15 cellular contexts compared by ENCODE assay signal in the genomic region with DNA sequence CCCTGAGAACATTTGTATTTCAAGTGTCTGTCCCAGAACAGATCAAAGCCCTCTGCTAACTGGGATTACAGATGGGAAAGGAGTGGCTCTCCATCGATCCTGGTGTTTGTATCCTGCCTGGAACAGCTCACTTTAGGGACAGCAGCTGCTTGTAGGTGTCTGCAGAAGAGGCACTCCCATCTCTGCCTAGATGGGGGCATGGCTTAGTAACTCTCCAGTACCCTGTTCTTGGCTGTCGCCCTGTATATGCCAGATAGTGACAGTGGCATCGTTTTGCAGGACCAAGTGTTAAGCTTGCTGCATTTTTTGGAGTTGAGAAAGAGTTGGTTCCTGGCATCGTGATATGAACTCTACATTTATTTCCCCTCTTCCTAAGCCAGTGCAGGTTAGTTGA.
DNase-seq lines count a peak whose midpoint lies in the region; ATAC-seq and TF ChIP-seq lines count a peak whose summit lies in the region.
"Had no signal": no experiment of that assay in that cellular context is flagged by ENCODE, and none has a peak within 500 bp of the region (broad histone marks: within the 10 kb centered on the region; RNA-seq: fewer than 3 reads in every experiment).

No MANE protein-coding gene starts in this region.

- H3K9me3 ChIP-seq in right atrium auricular region: no peaks in the 10 kb centered on the region
- no peaks in the 10 kb centered on the region for H3K9me3 ChIP-seq in gastrocnemius medialis
- H3K9me3 ChIP-seq: neutrophil had no signal

- H3K4me3 ChIP-seq in AG10803 (ENCODE audit: low read length) (peak overlapping the region; percentile 9; the same call in 1 of the 2 replicates), right atrium auricular region (no peak overlapping the region), gastrocnemius medialis (no peak overlapping the region)

- H3K4me1 ChIP-seq in right atrium auricular region: peaks cover 0 to 69% of the 10 kb centered on the region in 2 donors
- H3K4me1 ChIP-seq in gastrocnemius medialis: peaks cover 53 to 55% of the 10 kb centered on the region in 2 donors

- peaks cover 15% of the 10 kb centered on the region for H3K4me1 Mint-ChIP-seq in activated CD4-positive, alpha-beta T cell treated with anti-CD3 and anti-CD28 coated beads, Interleukin-2, amount 10 ng/mL, durations not matched to agents 24 days and 14 days

- H3K36me3 ChIP-seq in right atrium auricular region (no peaks in the 10 kb centered on the region), gastrocnemius medialis (no peaks in the 10 kb centered on the region)
- H3K36me3 ChIP-seq: neutrophil had no signal

- H3K36me3 Mint-ChIP-seq in activated CD4-positive, alpha-beta T cell treated with anti-CD3 and anti-CD28 coated beads, Interleukin-2, amount 10 ng/mL, durations not matched to agents 24 days and 14 days (ENCODE audit: low read depth): no peaks in the 10 kb centered on the region

- no peaks in the 10 kb centered on the region for H3K27me3 ChIP-seq in right atrium auricular region
- no peaks in the 10 kb centered on the region for H3K27me3 ChIP-seq in gastrocnemius medialis

- H3K27me3 Mint-ChIP-seq in activated CD4-positive, alpha-beta T cell treated with anti-CD3 and anti-CD28 coated beads, Interleukin-2, amount 10 ng/mL, durations not matched to agents 24 days and 14 days: peaks cover 32% of the 10 kb centered on the region
- H3K27me3 Mint-ChIP-seq: activated T-helper 17 cell treated with anti-CD3 and anti-CD28 coated beads, Interleukin-2, amount 50 U/mL, for 72 hours had no signal

- no peaks in the 10 kb centered on the region for H3K9me3 Mint-ChIP-seq in activated CD4-positive, alpha-beta T cell treated with anti-CD3 and anti-CD28 coated beads, Interleukin-2, amount 10 ng/mL, durations not matched to agents 24 days and 14 days
- H3K9me3 Mint-ChIP-seq: activated T-helper 17 cell treated with anti-CD3 and anti-CD28 coated beads, Interleukin-2, amount 50 U/mL, for 72 hours had no signal

- no peak for TF ChIP-seq CTCF in AG10803 (conservative IDR thresholded peaks at IDR 0.05; ENCODE audit: low read length)
- no peak for TF ChIP-seq CTCF in right atrium auricular region (IDR thresholded peaks at IDR 0.05)
- no peak for TF ChIP-seq CTCF in gastrocnemius medialis (IDR thresholded peaks at IDR 0.05 in 4 of 5, conservative IDR thresholded peaks at IDR 0.05 in 1 of 5)

- ATAC-seq in gastrocnemius medialis (peak; percentile 5 to 13), HG03039 (IDR thresholded peaks at IDR 0.05; ENCODE audit: unreplicated experiment) (no peak)
- ATAC-seq: activated T-helper 17 cell treated with anti-CD3 and anti-CD28 coated beads, Interleukin-2, amount 50 U/mL, for 72 hours had no signal

- no peak overlapping the region for H3K27ac Mint-ChIP-seq in activated CD4-positive, alpha-beta T cell treated with anti-CD3 and anti-CD28 coated beads, Interleukin-2, amount 10 ng/mL, durations not matched to agents 24 days and 14 days
- H3K27ac Mint-ChIP-seq: activated T-helper 17 cell treated with anti-CD3 and anti-CD28 coated beads, Interleukin-2, amount 50 U/mL, for 72 hours; B cell had no signal

- DNase-seq in AG10803 (ENCODE audit: low read depth) (no peak), SW480 (ENCODE audit: low spot score) (peak; percentile 36), right atrium auricular region (ENCODE audit: low spot score) (no peak), gastrocnemius medialis (no peak), AG08396 (ENCODE audit: low spot score) (no peak)
- no peak for DNase-seq in activated CD8-positive, alpha-beta memory T cell treated with anti-CD3 and anti-CD28 coated beads, Interleukin-2, amount 50 U/mL, for 48 hours
- no peak for DNase-seq in activated CD4-positive, alpha-beta T cell treated with anti-CD3 and anti-CD28 coated beads, Interleukin-2, amount 10 ng/mL, durations not matched to agents 24 days and 14 days
- DNase-seq: activated CD4-positive, alpha-beta T cell treated with anti-CD3 and anti-CD28 coated beads, Interleukin-2, amount 50 U/mL, for 4 hours; effector CD8-positive, alpha-beta T cell; glutamatergic neuron; kidney glomerular epithelial cell had no signal

- H3K4me3 Mint-ChIP-seq in activated CD4-positive, alpha-beta T cell treated with anti-CD3 and anti-CD28 coated beads, Interleukin-2, amount 10 ng/mL, durations not matched to agents 24 days and 14 days: no peak overlapping the region
- H3K4me3 Mint-ChIP-seq: activated T-helper 17 cell treated with anti-CD3 and anti-CD28 coated beads, Interleukin-2, amount 50 U/mL, for 72 hours; B cell had no signal

- H3K27ac ChIP-seq in right atrium auricular region (peak overlapping the region; percentile 80 to 84), gastrocnemius medialis (peak overlapping the region; percentile 68 to 77 (median 74))
- H3K27ac ChIP-seq: neutrophil had no signal

- in situ Hi-C loops in gastrocnemius medialis (cut with MboI; ENCODE audit: low sequenced_read_pairs in 4 of 4): loop anchor here in 1 of 4 donors (25.0 kb wide), 1 partner anchor 182 kb away; a partner anchor contains a TSS

- TF ChIP-seq POLR2A in gastrocnemius medialis (IDR thresholded peaks at IDR 0.05): no peak

- intact Hi-C loops in gastrocnemius medialis (cut with DNase I; ENCODE audit: low total_unique reads): loop anchor here (2.0 to 5.0 kb wide), 2 partner anchors 118 to 190 kb away; a partner anchor contains a TSS
- intact Hi-C loops in activated CD4-positive, alpha-beta T cell treated with anti-CD3 and anti-CD28 coated beads, Interleukin-2, amount 10 ng/mL, durations not matched to agents 24 days and 14 days (cut with micrococcal nuclease): no loop called here
